In the genomic region with DNA sequence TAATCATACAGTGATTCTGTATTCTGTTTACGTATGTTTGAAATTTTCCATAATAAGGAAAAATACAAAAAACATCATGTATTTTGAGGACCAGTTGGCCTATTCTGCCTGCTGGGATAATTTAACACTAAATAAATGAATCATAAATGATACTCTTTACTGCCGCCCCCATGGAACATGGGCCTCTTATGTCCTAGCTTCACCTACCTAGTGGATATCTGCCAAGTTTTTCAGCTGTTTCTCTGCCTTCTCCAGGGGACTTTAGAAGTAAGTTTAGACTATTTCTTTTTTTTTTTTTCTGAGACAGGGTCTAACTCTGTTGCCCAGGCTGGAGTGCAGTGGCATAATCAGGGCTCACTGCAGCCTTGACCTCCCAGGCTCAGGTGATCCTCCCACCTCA, we compare ENCODE assay signal across 28 cellular contexts.
"Had no signal": no experiment of that assay in that cellular context is flagged by ENCODE, and none has a peak within 500 bp of the region (broad histone marks: within the 10 kb centered on the region; RNA-seq: fewer than 3 reads in every experiment).

No MANE protein-coding gene starts in this region.

- H3K27me3 ChIP-seq: ascending aorta, cardiac muscle cell, Peyer's patch had no signal

- DNase-seq: activated B cell treated with CpG ODN at 0.5 μM for 24 hours; activated CD4-positive, alpha-beta memory T cell treated with anti-CD3 and anti-CD28 coated beads, Interleukin-2, amount 10 ng/mL, durations not matched to agents 7 days and 5 days; activated CD4-positive, alpha-beta T cell treated with anti-CD3 and anti-CD28 coated beads for 4 hours; activated CD4-positive, CD25-positive, alpha-beta regulatory T cell treated with anti-CD3 and anti-CD28 coated beads, Interleukin-2, amount 50 U/mL, for 72 hours; activated gamma-delta T cell; activated naive CD4-positive, alpha-beta T cell treated with Interleukin-2 at 50 U/mL for 16 hours; activated naive CD8-positive, alpha-beta T cell treated with anti-CD3 and anti-CD28 coated beads, Interleukin-2, amount 10 ng/mL, durations not matched to agents 7 days and 5 days; activated T-cell treated with anti-CD3 and anti-CD28 coated beads, Interleukin-2, amount 50 U/mL, for 48 hours; amygdala; KG1; NCI-H1105; NCI-H1417 treated with DMSO at 0.1 percent for 48 hours; NCI-H187 treated with DMSO at 0.1 percent for 48 hours; NCI-H2171 treated with DMSO at 0.1 percent for 48 hours; NCI-H345; NCI-H524 treated with DMSO at 0.1 percent for 48 hours; Peyer's patch; RPMI8226; SIG-M5; SW 1271; T-helper 1 cell; T1000 had no signal

- H3K9me3 ChIP-seq: ascending aorta, Peyer's patch had no signal

- H3K4me3 Mint-ChIP-seq: activated B cell treated with CpG ODN at 0.5 μM for 24 hours; activated CD4-positive, alpha-beta memory T cell treated with anti-CD3 and anti-CD28 coated beads, Interleukin-2, amount 10 ng/mL, durations not matched to agents 7 days and 5 days; activated naive CD4-positive, alpha-beta T cell treated with anti-CD3 and anti-CD28 coated beads, Interleukin-2, amount 50 U/mL, for 24 hours; activated naive CD8-positive, alpha-beta T cell treated with anti-CD3 and anti-CD28 coated beads, Interleukin-2, amount 10 ng/mL, durations not matched to agents 7 days and 5 days; central memory CD8-positive, alpha-beta T cell had no signal

- H3K4me3 ChIP-seq: ascending aorta, cardiac muscle cell, Peyer's patch had no signal

- H3K9me3 Mint-ChIP-seq: activated B cell treated with CpG ODN at 0.5 μM for 24 hours; activated CD4-positive, alpha-beta memory T cell treated with anti-CD3 and anti-CD28 coated beads, Interleukin-2, amount 10 ng/mL, durations not matched to agents 7 days and 5 days; activated naive CD4-positive, alpha-beta T cell treated with anti-CD3 and anti-CD28 coated beads, Interleukin-2, amount 50 U/mL, for 24 hours; activated naive CD8-positive, alpha-beta T cell treated with anti-CD3 and anti-CD28 coated beads, Interleukin-2, amount 10 ng/mL, durations not matched to agents 7 days and 5 days; central memory CD8-positive, alpha-beta T cell had no signal

- H3K27ac Mint-ChIP-seq: activated B cell treated with CpG ODN at 0.5 μM for 24 hours; activated CD4-positive, alpha-beta memory T cell treated with anti-CD3 and anti-CD28 coated beads, Interleukin-2, amount 10 ng/mL, durations not matched to agents 7 days and 5 days; activated naive CD4-positive, alpha-beta T cell treated with anti-CD3 and anti-CD28 coated beads, Interleukin-2, amount 50 U/mL, for 24 hours; activated naive CD8-positive, alpha-beta T cell treated with anti-CD3 and anti-CD28 coated beads, Interleukin-2, amount 10 ng/mL, durations not matched to agents 7 days and 5 days; activated T-helper 2 cell treated with anti-CD3 and anti-CD28 coated beads, Interferon-gamma antibody, Interleukin-2, Interleukin-4, amounts not matched to agents 10 μg/mL and 5 μg/mL and 100 μg/mL, durations not matched to agents 14 hours and 24 hours and 36 hours had no signal

- H3K4me1 ChIP-seq: ascending aorta had no signal

- H3K27me3 Mint-ChIP-seq: activated B cell treated with CpG ODN at 0.5 μM for 24 hours; activated CD4-positive, alpha-beta memory T cell treated with anti-CD3 and anti-CD28 coated beads, Interleukin-2, amount 10 ng/mL, durations not matched to agents 7 days and 5 days; activated naive CD4-positive, alpha-beta T cell treated with anti-CD3 and anti-CD28 coated beads, Interleukin-2, amount 50 U/mL, for 24 hours; activated naive CD8-positive, alpha-beta T cell treated with anti-CD3 and anti-CD28 coated beads, Interleukin-2, amount 10 ng/mL, durations not matched to agents 7 days and 5 days; central memory CD8-positive, alpha-beta T cell had no signal

- H3K27ac ChIP-seq: ascending aorta, cardiac muscle cell, Peyer's patch, VCaP had no signal

- H3K36me3 ChIP-seq: ascending aorta, cardiac muscle cell, Peyer's patch had no signal
